ENCODE assay signal across 29 cellular contexts in genomic region chr16:6524501-6524900, GRCh38.
"Had no signal": no experiment of that assay in that cellular context is flagged by ENCODE, and none has a peak within 500 bp of the region (broad histone marks: within the 10 kb centered on the region; RNA-seq: fewer than 3 reads in every experiment).

No MANE protein-coding gene starts in this region.

- H3K4me3 ChIP-seq: stomach, suprapubic skin, testis, thoracic aorta, thyroid gland, tibial artery, tibial nerve, transverse colon, upper lobe of left lung, upper lobe of right lung, uterus, vagina had no signal

- H3K4me3 Mint-ChIP-seq: stimulated activated effector memory CD8-positive, alpha-beta T cell treated with anti-CD3 and anti-CD28 coated beads, Interleukin-12 subunit alpha, Interleukin-12 subunit beta, amount 100 ng/mL, for 72 hours; stimulated activated memory B cell treated with anti-CD40 and anti-IgM and Interleukin-4, amounts not matched to agents 10 μg/mL and 1 μg/mL and 100 μg/mL, for 72 hours; stimulated activated naive B cell treated with anti-CD40 and anti-IgM and Interleukin-4, amounts not matched to agents 10 μg/mL and 1 μg/mL and 100 μg/mL, for 72 hours; stimulated activated naive CD8-positive, alpha-beta T cell treated with anti-CD3 and anti-CD28 coated beads, Interleukin-15, amount 100 ng/mL, for 72 hours; stimulated activated naive CD8-positive, alpha-beta T cell treated with anti-CD3 and anti-CD28 coated beads, Interleukin-15, Interleukin-2, amounts not matched to agents 100 ng/mL and 50 ng/mL, for 24 hours; type B pancreatic cell had no signal

- H3K27me3 ChIP-seq: stomach, suprapubic skin, testis, thyroid gland, tibial artery, tibial nerve, transverse colon, upper lobe of left lung, upper lobe of right lung, uterus, vagina had no signal

- H3K36me3 ChIP-seq: stomach, suprapubic skin, thoracic aorta, thyroid gland, tibial artery, tibial nerve, transverse colon, upper lobe of left lung, upper lobe of right lung, uterus, vagina had no signal

- H3K27ac ChIP-seq: stomach, suprapubic skin, testis, thoracic aorta, thyroid gland, tibial artery, tibial nerve, transverse colon, upper lobe of left lung, upper lobe of right lung, uterus, vagina had no signal

- H3K27ac Mint-ChIP-seq: stimulated activated effector memory CD8-positive, alpha-beta T cell treated with anti-CD3 and anti-CD28 coated beads, Interleukin-12 subunit alpha, Interleukin-12 subunit beta, amount 100 ng/mL, for 72 hours; stimulated activated memory B cell treated with anti-CD40 and anti-IgM and Interleukin-4, amounts not matched to agents 10 μg/mL and 1 μg/mL and 100 μg/mL, for 72 hours; stimulated activated naive B cell treated with anti-CD40 and anti-IgM and Interleukin-4, amounts not matched to agents 10 μg/mL and 1 μg/mL and 100 μg/mL, for 72 hours; stimulated activated naive CD8-positive, alpha-beta T cell treated with anti-CD3 and anti-CD28 coated beads, Interleukin-15, amount 100 ng/mL, for 72 hours; stimulated activated naive CD8-positive, alpha-beta T cell treated with anti-CD3 and anti-CD28 coated beads, Interleukin-15, Interleukin-2, amounts not matched to agents 100 ng/mL and 50 ng/mL, for 24 hours; type B pancreatic cell had no signal

- H3K4me1 Mint-ChIP-seq: stimulated activated effector memory CD8-positive, alpha-beta T cell treated with anti-CD3 and anti-CD28 coated beads, Interleukin-12 subunit alpha, Interleukin-12 subunit beta, amount 100 ng/mL, for 72 hours; stimulated activated memory B cell treated with anti-CD40 and anti-IgM and Interleukin-4, amounts not matched to agents 10 μg/mL and 1 μg/mL and 100 μg/mL, for 72 hours; stimulated activated naive B cell treated with anti-CD40 and anti-IgM and Interleukin-4, amounts not matched to agents 10 μg/mL and 1 μg/mL and 100 μg/mL, for 72 hours; stimulated activated naive CD8-positive, alpha-beta T cell treated with anti-CD3 and anti-CD28 coated beads, Interleukin-15, amount 100 ng/mL, for 72 hours had no signal

- DNase-seq: stimulated activated CD4-positive, alpha-beta T cell treated with anti-CD3 and anti-CD28 coated beads, Interleukin-2, amount 100 ng/mL, for 48 hours; stimulated activated CD4-positive, alpha-beta T cell treated with anti-CD3 and anti-CD28 coated beads, Interleukin-4, amount 100 ng/mL, for 1 hour; stimulated activated CD4-positive, alpha-beta T cell treated with anti-CD3 and anti-CD28 coated beads, Interleukin-4, amount 100 ng/mL, for 24 hours; stimulated activated CD4-positive, alpha-beta T cell treated with anti-CD3 and anti-CD28 coated beads, Interleukin-4, amount 100 ng/mL, for 4 hours; stimulated activated CD8-positive, alpha-beta memory T cell treated with anti-CD3 and anti-CD28 coated beads, Interleukin-4, amount 100 ng/mL, for 48 hours; stimulated activated naive B cell treated with anti-CD40 and anti-IgM and Interleukin-4, amounts not matched to agents 10 μg/mL and 1 μg/mL and 100 μg/mL, for 72 hours; stimulated activated naive CD4-positive, alpha-beta T cell; stimulated activated naive CD4-positive, alpha-beta T cell treated with Interleukin-2 at 50 U/mL for 16 hours; stimulated activated naive CD8-positive, alpha-beta T cell treated with anti-CD3 and anti-CD28 coated beads, Interleukin-15, amount 100 ng/mL, for 72 hours; stimulated activated naive CD8-positive, alpha-beta T cell treated with anti-CD3 and anti-CD28 coated beads, Interleukin-15, Interleukin-2, amounts not matched to agents 100 U/mL and 50 U/mL, for 24 hours; stomach; substantia nigra; testis; thyroid gland; tibial artery; transverse colon; trophoblast cell; upper lobe of left lung; upper lobe of right lung; uterus had no signal

- H3K9me3 ChIP-seq: suprapubic skin, testis, thoracic aorta, thyroid gland, tibial artery, tibial nerve, transverse colon, upper lobe of left lung, upper lobe of right lung, uterus, vagina had no signal

- FAIRE-seq: urothelium cell line had no signal

- H3K27me3 Mint-ChIP-seq: stimulated activated memory B cell treated with anti-CD40 and anti-IgM and Interleukin-4, amounts not matched to agents 10 μg/mL and 1 μg/mL and 100 μg/mL, for 72 hours; stimulated activated naive B cell treated with anti-CD40 and anti-IgM and Interleukin-4, amounts not matched to agents 10 μg/mL and 1 μg/mL and 100 μg/mL, for 72 hours; stimulated activated naive CD8-positive, alpha-beta T cell treated with anti-CD3 and anti-CD28 coated beads, Interleukin-15, amount 100 ng/mL, for 72 hours; stimulated activated naive CD8-positive, alpha-beta T cell treated with anti-CD3 and anti-CD28 coated beads, Interleukin-15, Interleukin-2, amounts not matched to agents 100 ng/mL and 50 ng/mL, for 24 hours had no signal

- H3K4me1 ChIP-seq: stomach, suprapubic skin, testis, thyroid gland, tibial artery, tibial nerve, transverse colon, upper lobe of left lung, upper lobe of right lung, uterus, vagina had no signal

- H3K36me3 Mint-ChIP-seq: stimulated activated effector memory CD8-positive, alpha-beta T cell treated with anti-CD3 and anti-CD28 coated beads, Interleukin-12 subunit alpha, Interleukin-12 subunit beta, amount 100 ng/mL, for 72 hours; stimulated activated memory B cell treated with anti-CD40 and anti-IgM and Interleukin-4, amounts not matched to agents 10 μg/mL and 1 μg/mL and 100 μg/mL, for 72 hours; stimulated activated naive B cell treated with anti-CD40 and anti-IgM and Interleukin-4, amounts not matched to agents 10 μg/mL and 1 μg/mL and 100 μg/mL, for 72 hours; type B pancreatic cell had no signal
